9 cellular contexts compared by ENCODE assay signal in the genomic region with DNA sequence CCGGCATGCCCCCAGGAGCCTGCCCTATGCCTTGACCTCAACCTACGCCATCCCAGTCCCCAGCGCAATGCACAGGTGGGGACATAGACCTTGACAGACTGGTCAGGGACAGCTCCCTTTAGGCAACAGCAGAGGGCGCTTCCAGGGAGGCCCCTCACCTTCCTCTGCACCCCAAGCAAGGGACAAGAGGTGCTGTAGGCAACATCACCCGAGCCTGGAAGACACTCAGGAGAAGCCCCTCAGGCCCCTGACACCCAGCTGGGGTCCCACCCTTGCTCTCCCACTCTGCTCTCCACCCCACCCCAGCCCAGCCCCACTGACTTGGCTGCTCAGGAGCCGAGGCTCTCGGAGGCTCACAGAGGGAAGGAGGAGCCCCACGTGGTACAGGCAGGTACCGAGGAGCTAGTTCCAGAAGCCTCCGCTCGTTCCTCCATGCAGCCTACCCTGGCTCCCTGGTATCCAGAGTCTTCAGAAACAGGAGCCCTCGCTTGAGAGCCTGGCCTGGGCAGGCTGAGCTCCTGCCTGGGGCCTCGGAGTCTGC. TPM values are rescaled to one million over a fixed set of nuclear protein-coding genes. Genes with fewer than 3 reads are reported as not detected.
DNase-seq lines count a peak whose midpoint lies in the region; ATAC-seq and TF ChIP-seq lines count a peak whose summit lies in the region.
"Had no signal": no experiment of that assay in that cellular context is flagged by ENCODE, and none has a peak within 500 bp of the region (broad histone marks: within the 10 kb centered on the region; RNA-seq: fewer than 3 reads in every experiment).

No MANE protein-coding gene starts in this region.

- WGBS in prostate gland, result 14% methylated on average over 13 of the region's 13 CpGs

- no peak overlapping the region for H3K27ac ChIP-seq in prostate gland

- no peak overlapping the region for H3K4me3 ChIP-seq in AG04449 (ENCODE audit: low read depth, low read length)
- no peak overlapping the region for H3K4me3 ChIP-seq in prostate gland

- H3K27me3 Mint-ChIP-seq in stimulated activated memory B cell treated with anti-CD40 and anti-IgM and Interleukin-4, amounts not matched to agents 10 μg/mL and 1 μg/mL and 100 μg/mL, for 72 hours, result peaks cover 88% of the 10 kb centered on the region

- no peak for TF ChIP-seq POLR2A in prostate gland (IDR thresholded peaks at IDR 0.05)

- CTCF ChIA-PET in AG04449 (lab: Yijun Ruan, JAX), result interaction anchor here (0.8 to 3.0 kb wide), 4 partner anchors 8 to 274 kb away, joined by 3 to 8 read pairs (median 3); no protein-coding TSS in a partner anchor

- no peak overlapping the region for H3K4me3 Mint-ChIP-seq in stimulated activated memory B cell treated with anti-CD40 and anti-IgM and Interleukin-4, amounts not matched to agents 10 μg/mL and 1 μg/mL and 100 μg/mL, for 72 hours
- H3K4me3 Mint-ChIP-seq: central memory CD8-positive, alpha-beta T cell had no signal

- intact Hi-C loops in prostate gland (cut with DNase I), result no loop called here

- POLR2A ChIA-PET in AG04449 (lab: Yijun Ruan, JAX), result interaction anchor here (0.6 kb wide), 1 partner anchor 831 kb away, joined by 3 read pairs; no protein-coding TSS in a partner anchor

- H3K36me3 ChIP-seq in prostate gland, result no peaks in the 10 kb centered on the region

- DNase-seq in AG04449 (ENCODE audit: low read depth, low spot score) (no peak), NCI-H82 treated with DMSO at 0.1 percent for 48 hours (lab: John Stamatoyannopoulos, UW; ENCODE audit: unreplicated experiment) (peak; percentile 4), prostate gland (ENCODE audit: low spot score) (no peak)
- DNase-seq in stimulated activated CD4-positive, alpha-beta T cell treated with anti-CD3 and anti-CD28 coated beads, Interleukin-12 subunit alpha, Interleukin-12 subunit beta, amount 100 ng/mL, for 4 hours, result no peak

- TF ChIP-seq CTCF in AG04449 (IDR thresholded peaks at IDR 0.05; ENCODE audit: insufficient read depth, low read length, missing control alignments) (peak; percentile 37), GM12874 (IDR thresholded peaks at IDR 0.05; ENCODE audit: insufficient read depth, low read depth, low read length) (peak; percentile 73), prostate gland (IDR thresholded peaks at IDR 0.05) (peak in 3 of 4 experiments; percentile 30 to 62 (median 32))

- H3K9me3 Mint-ChIP-seq in stimulated activated memory B cell treated with anti-CD40 and anti-IgM and Interleukin-4, amounts not matched to agents 10 μg/mL and 1 μg/mL and 100 μg/mL, for 72 hours, result no peaks in the 10 kb centered on the region
- H3K9me3 Mint-ChIP-seq: central memory CD8-positive, alpha-beta T cell had no signal

- no peaks in the 10 kb centered on the region for H3K4me1 ChIP-seq in prostate gland (replicated peaks)

- H3K4me1 Mint-ChIP-seq in stimulated activated memory B cell treated with anti-CD40 and anti-IgM and Interleukin-4, amounts not matched to agents 10 μg/mL and 1 μg/mL and 100 μg/mL, for 72 hours, result peaks cover 40% of the 10 kb centered on the region

- H3K27ac Mint-ChIP-seq in stimulated activated memory B cell treated with anti-CD40 and anti-IgM and Interleukin-4, amounts not matched to agents 10 μg/mL and 1 μg/mL and 100 μg/mL, for 72 hours, result no peak overlapping the region

- ATAC-seq in esophagus mucosa, result peak; percentile 40
- no peak for ATAC-seq in stimulated activated memory B cell treated with anti-CD40 and anti-IgM and Interleukin-4, amounts not matched to agents 10 μg/mL and 1 μg/mL and 100 μg/mL, for 72 hours
- no peak for ATAC-seq in HG03520 (IDR thresholded peaks at IDR 0.05; ENCODE audit: unreplicated experiment)

- no peaks in the 10 kb centered on the region for H3K36me3 Mint-ChIP-seq in stimulated activated memory B cell treated with anti-CD40 and anti-IgM and Interleukin-4, amounts not matched to agents 10 μg/mL and 1 μg/mL and 100 μg/mL, for 72 hours

- no peaks in the 10 kb centered on the region for H3K9me3 ChIP-seq in prostate gland

- peaks cover 3% of the 10 kb centered on the region for H3K27me3 ChIP-seq in prostate gland (replicated peaks; ENCODE audit: insufficient read depth)

RNA-seq across cellular contexts. Expression of gene WNT3A, which starts 2.4 kb away (rescaled TPM):
- total RNA-seq in esophagus mucosa (0.44 TPM), prostate gland (1 to 10 TPM; 2.4 to 4.8 TPM)

RNA-seq across cellular contexts. Expression of gene WNT9A, which starts 56.7 kb away (rescaled TPM):
- 3.1 TPM for total RNA-seq in esophagus mucosa
- 1 to 10 TPM; 1.4 to 2.0 TPM for total RNA-seq in prostate gland
